Comparison of ENCODE assay signal across 17 cellular contexts in genomic region chr9:14560194-14560593, GRCh38.
DNase-seq lines count a peak whose midpoint lies in the region; ATAC-seq and TF ChIP-seq lines count a peak whose summit lies in the region.
"Had no signal": no experiment of that assay in that cellular context is flagged by ENCODE, and none has a peak within 500 bp of the region (broad histone marks: within the 10 kb centered on the region; RNA-seq: fewer than 3 reads in every experiment).

No MANE protein-coding gene starts in this region.

- DNase-seq in stimulated activated CD4-positive, alpha-beta T cell treated with anti-CD3 and anti-CD28 coated beads, Interleukin-1b, Interleukin-23, amount 100 ng/mL, for 48 hours: peak; percentile 18
- no peak for DNase-seq in stimulated activated CD4-positive, alpha-beta T cell treated with anti-CD3 and anti-CD28 coated beads, Interleukin-12 subunit alpha, Interleukin-12 subunit beta, amount 100 ng/mL, for 4 hours
- no peak for DNase-seq in stimulated activated naive CD8-positive, alpha-beta T cell treated with anti-CD3 and anti-CD28 coated beads, Interleukin-15, Interleukin-2, amounts not matched to agents 100 U/mL and 50 U/mL, for 24 hours
- no peak for DNase-seq in immature natural killer cell
- DNase-seq: activated naive CD8-positive, alpha-beta T cell treated with anti-CD3 and anti-CD28 coated beads, Interleukin-2, amount 10 ng/mL, durations not matched to agents 7 days and 5 days; Calu3; effector memory CD4-positive, alpha-beta T cell; GDM1; KG1; left lung; NCI-H1436 treated with DMSO at 0.1 percent for 48 hours; NCI-H446; uterus had no signal

- peak; percentile 84 for ATAC-seq in GM21423 (IDR thresholded peaks at IDR 0.05; ENCODE audit: unreplicated experiment)
- ATAC-seq in HG03439 (IDR thresholded peaks at IDR 0.05; ENCODE audit: unreplicated experiment): peak; percentile 64
- ATAC-seq in stimulated activated naive CD8-positive, alpha-beta T cell treated with anti-CD3 and anti-CD28 coated beads, Interleukin-15, Interleukin-2, amounts not matched to agents 100 U/mL and 50 U/mL, for 24 hours: peak; percentile 69
- ATAC-seq in GM21717 (IDR thresholded peaks at IDR 0.05; ENCODE audit: unreplicated experiment): no peak
- ATAC-seq in GM18505 (IDR thresholded peaks at IDR 0.05; ENCODE audit: unreplicated experiment): no peak
- ATAC-seq: left lung had no signal

- H3K36me3 Mint-ChIP-seq in immature natural killer cell: peaks cover 0 to 9% (median 0%) of the 10 kb centered on the region in 3 donors
- H3K36me3 Mint-ChIP-seq: activated naive CD8-positive, alpha-beta T cell treated with anti-CD3 and anti-CD28 coated beads, Interleukin-2, amount 10 ng/mL, durations not matched to agents 7 days and 5 days had no signal

- H3K27ac Mint-ChIP-seq in immature natural killer cell: no peak overlapping the region
- H3K27ac Mint-ChIP-seq: activated naive CD8-positive, alpha-beta T cell treated with anti-CD3 and anti-CD28 coated beads, Interleukin-2, amount 10 ng/mL, durations not matched to agents 7 days and 5 days had no signal

- H3K9me3 Mint-ChIP-seq in immature natural killer cell: peaks cover 0 to 28% (median 2%) of the 10 kb centered on the region in 6 donors

- peaks cover 2 to 5% (median 3%) of the 10 kb centered on the region in 3 donors for H3K27me3 Mint-ChIP-seq in immature natural killer cell (ENCODE audit: low read depth in 3 of 3)

- H3K4me3 Mint-ChIP-seq in immature natural killer cell: no peak overlapping the region
- H3K4me3 Mint-ChIP-seq: activated naive CD8-positive, alpha-beta T cell treated with anti-CD3 and anti-CD28 coated beads, Interleukin-2, amount 10 ng/mL, durations not matched to agents 7 days and 5 days had no signal

- no peak for TF ChIP-seq POLR2A in GM18505 (IDR thresholded peaks at IDR 0.05; ENCODE audit: borderline replicate concordance, extremely low read depth, insufficient read depth, insufficient read length)

- H3K4me1 Mint-ChIP-seq in immature natural killer cell: no peaks in the 10 kb centered on the region

Comparison
In these comparisons a context has a peak if more than half of its experiments do, and no peak if none do; other contexts are left out.
1. ATAC-seq: peak in GM21423 (single experiment), HG03439 (single experiment) and stimulated activated naive CD8-positive, alpha-beta T cell treated with anti-CD3 and anti-CD28 coated beads, Interleukin-15, Interleukin-2, amounts not matched to agents 100 U/mL and 50 U/mL, for 24 hours (single experiment); none in GM21717 (single experiment) and GM18505 (single experiment).